20 cellular contexts compared by ENCODE assay signal in the genomic region with DNA sequence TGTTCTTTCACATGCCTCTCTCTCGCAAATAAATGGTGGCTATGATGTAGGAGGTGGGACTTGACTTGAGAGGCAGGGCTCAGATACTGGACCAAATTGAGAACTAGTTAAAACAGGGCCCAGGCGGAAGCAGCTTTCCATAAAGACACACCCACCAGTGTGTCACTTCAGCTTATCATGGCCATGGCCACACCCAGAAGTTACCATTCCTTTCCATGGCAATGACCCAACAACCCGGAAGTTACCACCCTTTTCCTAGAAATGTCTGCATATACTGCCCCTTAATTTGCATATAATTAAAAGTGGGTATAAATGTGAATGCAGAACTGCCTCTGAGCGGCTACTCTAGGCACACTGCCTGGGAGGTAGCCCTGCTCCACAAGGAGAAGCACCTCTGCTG.
DNase-seq lines count a peak whose midpoint lies in the region; ATAC-seq and TF ChIP-seq lines count a peak whose summit lies in the region.
"Had no signal": no experiment of that assay in that cellular context is flagged by ENCODE, and none has a peak within 500 bp of the region (broad histone marks: within the 10 kb centered on the region; RNA-seq: fewer than 3 reads in every experiment).

No MANE protein-coding gene starts in this region.

- DNase-seq in NAMALWA (ENCODE audit: low spot score) (peak; percentile 57), colonic mucosa (peak; percentile 37), mucosa of descending colon (peak in 2 of 3 donors; percentile 16 to 42), cardiac septum (ENCODE audit: low spot score) (no peak), amygdala (lab: John Stamatoyannopoulos, UW) (no peak), germinal center (ENCODE audit: low spot score) (no peak)
- DNase-seq: ACHN; BE2C; C1 segment of cervical spinal cord; CD4-positive, CD25-positive, alpha-beta regulatory T cell; CD8-positive, alpha-beta memory T cell; COR-L47; DMS 273 treated with DMSO at 0.1 percent for 48 hours; DMS53; DND-41; EL; HCEC 1CT; IMR-90 had no signal

- no peak overlapping the region for H3K9ac ChIP-seq in colonic mucosa (ENCODE audit: low read depth in 2 of 2, low read length in 2 of 2)

- H3K27ac ChIP-seq in colonic mucosa: no peak overlapping the region

- H3K4me1 ChIP-seq in colonic mucosa (no peaks in the 10 kb centered on the region), mucosa of descending colon (ENCODE audit: low read depth) (no peaks in the 10 kb centered on the region)
- H3K4me1 ChIP-seq: BE2C had no signal

- H3K36me3 ChIP-seq in colonic mucosa: no peaks in the 10 kb centered on the region
- no peaks in the 10 kb centered on the region for H3K36me3 ChIP-seq in mucosa of descending colon (ENCODE audit: low read depth)
- H3K36me3 ChIP-seq: BE2C had no signal

- no peak overlapping the region for H3K4me3 ChIP-seq in colonic mucosa
- H3K4me3 ChIP-seq in mucosa of descending colon: no peak overlapping the region
- H3K4me3 ChIP-seq: GM12878 had no signal

- H3K27me3 ChIP-seq in colonic mucosa: no peaks in the 10 kb centered on the region
- H3K27me3 ChIP-seq: BE2C had no signal

- no peaks in the 10 kb centered on the region for H3K9me3 ChIP-seq in colonic mucosa
- H3K9me3 ChIP-seq in mucosa of descending colon: no peaks in the 10 kb centered on the region
- H3K9me3 ChIP-seq: BE2C had no signal

- TF ChIP-seq CTCF in colonic mucosa (IDR thresholded peaks at IDR 0.05) (no peak), mucosa of descending colon (IDR thresholded peaks at IDR 0.05) (no peak)

- intact Hi-C loops in colonic mucosa (cut with DNase I) (no loop called here), mucosa of descending colon (cut with DNase I, micrococcal nuclease) (no loop called here), cardiac septum (cut with DNase I) (no loop called here)

- ATAC-seq in mucosa of descending colon: peak; percentile 91
- no peak for ATAC-seq in HG03159 (IDR thresholded peaks at IDR 0.05; ENCODE audit: unreplicated experiment)
- ATAC-seq: GM12878 had no signal

Comparison
In these comparisons a context has a peak if more than half of its experiments do, and no peak if none do; other contexts are left out.
1. DNase-seq: peak in NAMALWA (single experiment), colonic mucosa (single experiment) and mucosa of descending colon (2 of 3); none in cardiac septum (single experiment), amygdala (0 of 56) and germinal center (single experiment).